15 cellular contexts compared by ENCODE assay signal in the genomic region with DNA sequence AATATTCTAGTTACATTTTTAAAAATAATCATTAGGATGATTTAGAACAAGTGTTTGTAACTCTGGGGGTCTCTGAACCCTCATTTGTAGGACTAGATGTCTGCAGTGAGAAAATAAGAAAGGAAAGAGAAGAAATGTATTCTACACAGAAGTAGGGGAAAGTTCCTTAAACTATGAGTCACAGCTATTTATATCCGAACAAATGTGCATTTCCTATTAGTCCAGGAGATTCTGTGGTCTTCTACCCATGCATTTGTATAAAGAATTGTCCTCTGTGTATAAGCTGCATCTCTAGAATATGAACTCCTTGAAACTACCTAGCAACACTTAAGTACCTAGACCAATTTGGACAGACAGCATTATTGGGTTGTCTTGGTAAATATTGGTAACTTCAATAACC. TPM values are rescaled to one million over a fixed set of nuclear protein-coding genes. Genes with fewer than 3 reads are reported as not detected.
DNase-seq lines count a peak whose midpoint lies in the region; ATAC-seq, FAIRE-seq and TF ChIP-seq lines count a peak whose summit lies in the region.
"Had no signal": no experiment of that assay in that cellular context is flagged by ENCODE, and none has a peak within 500 bp of the region (broad histone marks: within the 10 kb centered on the region; RNA-seq: fewer than 3 reads in every experiment).

No MANE protein-coding gene starts in this region.

- H3K36me3 ChIP-seq in BJ (ENCODE audit: control insufficient read depth, insufficient read depth, low read length): no peaks in the 10 kb centered on the region

- peak; percentile 90 for FAIRE-seq in islet of Langerhans (lab: Jason Lieb, UNC)

- POLR2A ChIA-PET in BJ (lab: Charles Lee): interaction anchor here (0.5 kb wide), 1 partner anchor 15 kb away, joined by 3 read pairs; no protein-coding TSS in a partner anchor

- no peak for TF ChIP-seq CTCF in BJ (IDR thresholded peaks at IDR 0.05; ENCODE audit: insufficient read depth, low read depth, low read length)

- peak; percentile 20 for DNase-seq in BJ (ENCODE audit: low read depth)
- peak; percentile 55 for DNase-seq in HT1080 (ENCODE audit: low read depth)
- peak; percentile 68 for DNase-seq in astrocyte of the hippocampus (ENCODE audit: low read depth, low spot score)
- DNase-seq in islet precursor cell: no peak
- DNase-seq: activated CD8-positive, alpha-beta memory T cell treated with anti-CD3 and anti-CD28 coated beads, Interleukin-2, amount 10 ng/mL, durations not matched to agents 7 days and 5 days; CD4-positive, alpha-beta T cell; effector memory CD4-positive, alpha-beta T cell; GOT3; KG1 had no signal

- CTCF ChIA-PET in BJ (lab: Yijun Ruan, JAX): no interaction called here

- no peaks in the 10 kb centered on the region for H3K27me3 ChIP-seq in BJ (ENCODE audit: control insufficient read depth, insufficient read depth, low read length)

- no peak for ATAC-seq in HG03175 (IDR thresholded peaks at IDR 0.05; ENCODE audit: unreplicated experiment)
- no peak for ATAC-seq in HG03378 (IDR thresholded peaks at IDR 0.05; ENCODE audit: unreplicated experiment)
- ATAC-seq in HG02623 (IDR thresholded peaks at IDR 0.05; ENCODE audit: unreplicated experiment): no peak
- ATAC-seq: activated CD8-positive, alpha-beta memory T cell treated with anti-CD3 and anti-CD28 coated beads, Interleukin-2, amount 10 ng/mL, durations not matched to agents 7 days and 5 days; natural killer cell treated with Interleukin-12 subunit alpha and Interleukin-12 subunit beta and Interleukin-15 and Interleukin-18, amount 100 ng/mL, for 72 hours; Panc1 had no signal

- H3K4me3 ChIP-seq in BJ (ENCODE audit: low read depth, low read length): no peak overlapping the region

RNA-seq across cellular contexts. Expression of gene CD36, which starts 15.9 kb away (rescaled TPM):
- 0.34 and 1.2 TPM in 2 replicates for polyA plus RNA-seq in BJ (2011; rRNA removed)
- 0.31 and 1.2 TPM in 2 replicates for polyA minus RNA-seq in BJ (2011; rRNA and poly(A)+ RNA removed)
- total RNA-seq in HT1080 (2014; rRNA removed; shearing (Covaris generic)): not detected in 2 replicates
- polyA plus RNA-seq in HT1080 (2015; cell fraction: cytosol; rRNA removed): 0.14 TPM in 1 of 2 replicates, not detected in the other
- polyA plus RNA-seq in HT1080 (2015; cell fraction: nucleus; rRNA removed): not detected in 2 replicates
- total RNA-seq: activated CD8-positive, alpha-beta memory T cell treated with anti-CD3 and anti-CD28 coated beads, Interleukin-2, amount 10 ng/mL, durations not matched to agents 7 days and 5 days; natural killer cell treated with Interleukin-12 subunit alpha and Interleukin-12 subunit beta and Interleukin-15 and Interleukin-18, amount 100 ng/mL, for 72 hours had no signal
